In the genomic region with DNA sequence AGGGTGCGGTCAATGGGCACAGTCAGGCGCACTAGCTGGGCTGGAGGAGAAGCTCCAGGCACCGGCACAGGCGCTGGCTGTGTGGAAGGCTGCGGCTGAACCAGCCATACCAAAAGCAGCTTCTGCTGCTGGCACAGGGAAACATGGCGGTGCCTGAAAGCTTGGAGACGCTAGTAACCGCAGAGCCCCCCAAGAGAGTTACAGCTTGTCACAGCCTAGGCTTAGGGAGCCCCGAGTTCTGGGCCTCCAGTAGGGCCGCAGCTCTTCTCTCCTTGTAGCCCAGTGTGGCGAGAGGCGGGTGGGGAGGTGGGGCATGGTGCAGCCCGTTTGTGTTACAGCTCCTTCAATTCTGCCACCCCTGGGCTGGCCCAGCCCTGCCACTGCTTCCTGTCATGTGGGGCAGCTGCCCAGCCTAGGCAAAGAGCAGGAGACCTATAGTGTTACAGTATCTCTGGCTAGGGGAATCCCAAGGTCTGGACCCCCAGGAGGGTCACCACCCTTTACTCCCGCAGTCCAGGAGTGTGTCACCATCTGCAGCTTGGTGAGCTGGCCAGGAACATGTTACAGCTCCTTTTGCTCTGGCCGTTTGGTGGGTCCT, we compare ENCODE assay signal across 24 cellular contexts. TPM values are rescaled to one million over a fixed set of nuclear protein-coding genes. Genes with fewer than 3 reads are reported as not detected.
DNase-seq lines count a peak whose midpoint lies in the region; ATAC-seq and TF ChIP-seq lines count a peak whose summit lies in the region.
"Had no signal": no experiment of that assay in that cellular context is flagged by ENCODE, and none has a peak within 500 bp of the region (broad histone marks: within the 10 kb centered on the region; RNA-seq: fewer than 3 reads in every experiment).

No MANE protein-coding gene starts in this region.

- peak; percentile 17; the same call in 1 of the 3 replicates for ATAC-seq in RWPE2 (ENCODE audit: low read depth)
- ATAC-seq in HG03469 (IDR thresholded peaks at IDR 0.05; ENCODE audit: unreplicated experiment): no peak
- no peak for ATAC-seq in esophagus mucosa
- no peak for ATAC-seq in HG03439 (IDR thresholded peaks at IDR 0.05; ENCODE audit: unreplicated experiment)

- no peak overlapping the region for H3K18ac ChIP-seq in trophoblast cell (ENCODE audit: low read length)

- H3K14ac ChIP-seq in trophoblast cell (ENCODE audit: low read length): peak overlapping the region; percentile 44

- H3K27ac ChIP-seq in CD8-positive, alpha-beta memory T cell (ENCODE audit: low read depth, low read length): peak overlapping the region; percentile 38
- H3K27ac ChIP-seq in RWPE2 (ENCODE audit: poor library complexity, severe bottlenecking) (no peak overlapping the region), trophoblast cell (ENCODE audit: low read depth, low read length) (no peak overlapping the region)
- H3K27ac ChIP-seq: ovary, VCaP had no signal

- no peak for DNase-seq in CD8-positive, alpha-beta memory T cell
- DNase-seq in NCI-H146 treated with DMSO at 0.1 percent for 48 hours (lab: John Stamatoyannopoulos, UW; ENCODE audit: unreplicated experiment) (peak; percentile 37), RWPE2 (ENCODE audit: low spot score) (no peak), trophoblast cell (no peak), retina (no peak)
- DNase-seq: activated CD4-positive, alpha-beta T cell treated with anti-CD3 and anti-CD28 coated beads for 4 hours; activated CD8-positive, alpha-beta memory T cell treated with anti-CD3 and anti-CD28 coated beads for 24 hours; activated T-cell treated with anti-CD3 and anti-CD28 coated beads for 4 hours; AML-193; CD4-positive, alpha-beta memory T cell; effector CD4-positive, alpha-beta T cell; glutamatergic neuron; HFFc6; mammary epithelial cell; NCI-H1417; NCI-H446; nephron progenitor cell; ovary; stimulated activated naive CD4-positive, alpha-beta T cell had no signal

- no peaks in the 10 kb centered on the region for H3K36me3 ChIP-seq in CD8-positive, alpha-beta memory T cell (ENCODE audit: insufficient read depth, low read length)
- H3K36me3 ChIP-seq in RWPE2 (ENCODE audit: low read depth) (no peaks in the 10 kb centered on the region), trophoblast cell (ENCODE audit: control insufficient read depth in 1 of 2, insufficient read depth in 2 of 2, low read length in 2 of 2) (no peaks in the 10 kb centered on the region)
- H3K36me3 ChIP-seq: ovary had no signal

- no peaks in the 10 kb centered on the region for H3K4me1 Mint-ChIP-seq in CD8-positive, alpha-beta memory T cell
- H3K4me1 Mint-ChIP-seq: CD4-positive, alpha-beta memory T cell; nephron progenitor cell had no signal

- no peak overlapping the region for H2AFZ ChIP-seq in trophoblast cell (ENCODE audit: insufficient read depth, low read length, poor library complexity)

- no peaks in the 10 kb centered on the region for H3K79me2 ChIP-seq in trophoblast cell (ENCODE audit: control insufficient read depth, insufficient read depth, low read length, poor library complexity)

- POLR2A ChIA-PET in CD8-positive, alpha-beta memory T cell (lab: Charles Lee): no interaction called here

- CTCF ChIA-PET in CD8-positive, alpha-beta memory T cell (lab: Charles Lee): no interaction called here

- H3K9me3 ChIP-seq in CD8-positive, alpha-beta memory T cell (ENCODE audit: low read length): no peaks in the 10 kb centered on the region
- H3K9me3 ChIP-seq in RWPE2 (ENCODE audit: severe bottlenecking): no peaks in the 10 kb centered on the region
- H3K9me3 ChIP-seq in trophoblast cell (ENCODE audit: insufficient read depth, low read depth, low read length): no peaks in the 10 kb centered on the region
- H3K9me3 ChIP-seq: ovary had no signal

- H3K4me3 Mint-ChIP-seq in CD8-positive, alpha-beta memory T cell: no peak overlapping the region
- H3K4me3 Mint-ChIP-seq: activated naive CD8-positive, alpha-beta T cell; CD4-positive, alpha-beta memory T cell; HFFc6; nephron progenitor cell had no signal

- H3K27me3 Mint-ChIP-seq in CD8-positive, alpha-beta memory T cell: peaks cover 0 to 3% of the 10 kb centered on the region in 2 donors
- H3K27me3 Mint-ChIP-seq: activated naive CD8-positive, alpha-beta T cell had no signal

- H2BK12ac ChIP-seq in trophoblast cell (ENCODE audit: low read length): peak overlapping the region; percentile 88

- peak overlapping the region; percentile 51 for H4K91ac ChIP-seq in trophoblast cell (ENCODE audit: low read depth, low read length)

- H2BK120ac ChIP-seq in trophoblast cell (ENCODE audit: insufficient read depth, low read length, poor library complexity): peak overlapping the region; percentile 1

- H2AK5ac ChIP-seq in trophoblast cell (ENCODE audit: low read length): no peak overlapping the region

- TF ChIP-seq CTCF in RWPE2 (IDR thresholded peaks at IDR 0.05; ENCODE audit: poor library complexity, severe bottlenecking): no peak

- no peak overlapping the region for H3K4ac ChIP-seq in trophoblast cell (ENCODE audit: low read depth, low read length)

- peak overlapping the region; percentile 32 for H2BK5ac ChIP-seq in trophoblast cell (ENCODE audit: low read depth, low read length, poor library complexity)

- WGBS in trophoblast cell (ENCODE audit: extremely low coverage, insufficient coverage, insufficient read length): no CpG with 5 or more reads among the region's 15 CpGs

- no peak overlapping the region for H3K4me3 ChIP-seq in CD8-positive, alpha-beta memory T cell (ENCODE audit: low read length)
- H3K4me3 ChIP-seq in RWPE2 (ENCODE audit: severe bottlenecking): no peak overlapping the region
- no peak overlapping the region for H3K4me3 ChIP-seq in trophoblast cell (ENCODE audit: low read depth, low read length)
- H3K4me3 ChIP-seq: ovary had no signal

- no peaks in the 10 kb centered on the region for H3K27me3 ChIP-seq in CD8-positive, alpha-beta memory T cell (ENCODE audit: insufficient read depth, low read length, poor library complexity, severe bottlenecking)
- H3K27me3 ChIP-seq in RWPE2 (ENCODE audit: insufficient read depth, poor library complexity, severe bottlenecking): peaks cover 4% of the 10 kb centered on the region
- H3K27me3 ChIP-seq in trophoblast cell (ENCODE audit: insufficient read depth, low read length): no peaks in the 10 kb centered on the region
- H3K27me3 ChIP-seq: ovary had no signal

- no peak overlapping the region for H4K12ac ChIP-seq in trophoblast cell (ENCODE audit: low read depth, low read length)

- H3K9me3 Mint-ChIP-seq in CD8-positive, alpha-beta memory T cell: peaks cover 0 to 2% (median 0%) of the 10 kb centered on the region in 5 donors
- H3K9me3 Mint-ChIP-seq: nephron progenitor cell had no signal

- no peak overlapping the region for H3K9ac ChIP-seq in trophoblast cell (ENCODE audit: low read length)

- no peak overlapping the region for H3K23ac ChIP-seq in trophoblast cell (ENCODE audit: low read length)

- no peaks in the 10 kb centered on the region for H3K79me1 ChIP-seq in trophoblast cell (ENCODE audit: low read length)

- no peaks in the 10 kb centered on the region for H3K4me1 ChIP-seq in CD8-positive, alpha-beta memory T cell (ENCODE audit: insufficient read depth, low read length)
- H3K4me1 ChIP-seq in RWPE2 (ENCODE audit: insufficient read depth, poor library complexity, severe bottlenecking) (no peaks in the 10 kb centered on the region), trophoblast cell (ENCODE audit: control insufficient read depth in 1 of 2, insufficient read depth in 2 of 2, low read length in 2 of 2) (peaks cover 3 to 6% of the 10 kb centered on the region in 2 experiments)

- H3K36me3 Mint-ChIP-seq in CD8-positive, alpha-beta memory T cell: no peaks in the 10 kb centered on the region
- H3K36me3 Mint-ChIP-seq: activated naive CD8-positive, alpha-beta T cell; CD4-positive, alpha-beta memory T cell had no signal

- H3K4me2 ChIP-seq in trophoblast cell (ENCODE audit: low read length): no peak overlapping the region

- H3K27ac Mint-ChIP-seq in CD8-positive, alpha-beta memory T cell: peak overlapping the region in 1 of 8 donors; percentile 3
- H3K27ac Mint-ChIP-seq: activated naive CD8-positive, alpha-beta T cell; CD4-positive, alpha-beta memory T cell; HFFc6; nephron progenitor cell had no signal

- H4K8ac ChIP-seq in trophoblast cell (ENCODE audit: low read depth, low read length): no peak overlapping the region

RNA-seq across cellular contexts. Expression of a gene that starts 58.6 kb away (rescaled TPM):
- total RNA-seq in CD8-positive, alpha-beta memory T cell: 10 to 100 TPM; 19.3 to 23.1 TPM
- 5.0 TPM for polyA plus RNA-seq in CD8-positive, alpha-beta memory T cell
- polyA plus RNA-seq in trophoblast cell (2013): 8.5 and 9.1 TPM in 2 replicates
- total RNA-seq in esophagus mucosa: 8.4 TPM
